1 cellular context compared by ENCODE assay signal in the genomic region with DNA sequence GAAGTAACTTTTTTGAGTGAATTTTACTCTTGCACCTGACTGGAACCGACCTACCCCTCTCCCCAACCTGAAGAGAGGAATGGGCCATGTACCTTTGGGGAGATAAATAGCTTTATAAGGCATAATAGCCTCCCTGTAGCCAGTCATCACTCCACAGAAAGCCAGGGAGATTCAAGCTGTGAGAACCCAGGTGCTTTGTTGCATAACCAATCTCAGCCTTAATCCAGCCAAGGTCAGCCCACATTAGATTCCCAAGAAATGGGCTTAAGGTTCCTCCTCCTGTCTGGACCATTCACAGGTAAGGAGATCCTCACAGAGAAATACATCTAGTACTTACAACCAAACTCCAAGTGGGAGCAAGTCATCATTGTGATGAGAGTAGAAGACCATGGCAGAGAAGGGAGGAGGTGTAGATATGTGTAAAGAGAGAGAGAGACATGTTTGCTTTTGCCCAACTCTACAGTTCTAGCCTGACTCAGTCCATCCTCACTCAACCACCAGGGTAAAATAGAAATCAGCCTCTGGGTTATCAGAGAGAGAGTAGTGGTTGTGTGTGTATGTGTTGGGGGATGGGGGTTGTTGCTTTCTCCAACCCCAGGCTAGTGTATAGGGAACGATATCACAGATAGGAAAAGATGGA.
TF ChIP-seq lines count a peak whose summit lies in the region.

No MANE protein-coding gene starts in this region.

TF ChIP-seq in HepG2, 621 proteins besides CTCF, POLR2A, EP300 and RAD21 (continued from another document):
- TF ChIP-seq, protein P1, sequence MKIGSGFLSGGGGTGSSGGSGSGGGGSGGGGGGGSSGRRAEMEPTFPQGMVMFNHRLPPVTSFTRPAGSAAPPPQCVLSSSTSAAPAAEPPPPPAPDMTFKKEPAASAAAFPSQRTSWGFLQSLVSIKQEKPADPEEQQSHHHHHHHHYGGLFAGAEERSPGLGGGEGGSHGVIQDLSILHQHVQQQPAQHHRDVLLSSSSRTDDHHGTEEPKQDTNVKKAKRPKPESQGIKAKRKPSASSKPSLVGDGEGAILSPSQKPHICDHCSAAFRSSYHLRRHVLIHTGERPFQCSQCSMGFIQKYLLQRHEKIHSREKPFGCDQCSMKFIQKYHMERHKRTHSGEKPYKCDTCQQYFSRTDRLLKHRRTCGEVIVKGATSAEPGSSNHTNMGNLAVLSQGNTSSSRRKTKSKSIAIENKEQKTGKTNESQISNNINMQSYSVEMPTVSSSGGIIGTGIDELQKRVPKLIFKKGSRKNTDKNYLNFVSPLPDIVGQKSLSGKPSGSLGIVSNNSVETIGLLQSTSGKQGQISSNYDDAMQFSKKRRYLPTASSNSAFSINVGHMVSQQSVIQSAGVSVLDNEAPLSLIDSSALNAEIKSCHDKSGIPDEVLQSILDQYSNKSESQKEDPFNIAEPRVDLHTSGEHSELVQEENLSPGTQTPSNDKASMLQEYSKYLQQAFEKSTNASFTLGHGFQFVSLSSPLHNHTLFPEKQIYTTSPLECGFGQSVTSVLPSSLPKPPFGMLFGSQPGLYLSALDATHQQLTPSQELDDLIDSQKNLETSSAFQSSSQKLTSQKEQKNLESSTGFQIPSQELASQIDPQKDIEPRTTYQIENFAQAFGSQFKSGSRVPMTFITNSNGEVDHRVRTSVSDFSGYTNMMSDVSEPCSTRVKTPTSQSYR (CRISPR knock-in tag; IDR thresholded peaks at IDR 0.05; ENCODE audit: borderline replicate concordance), result 0 out of 2 replicates have a peak, but pooled peaks have one; percentile 44
- TF ChIP-seq ISL2 (CRISPR knock-in tag; IDR thresholded peaks at IDR 0.05), result no peak
- TF ChIP-seq FOXA1 (IDR thresholded peaks at IDR 0.05), result no peak
- peak; percentile 61; the same call in 1 of the 2 replicates for TF ChIP-seq FOXA1 (CRISPR knock-in tag; IDR thresholded peaks at IDR 0.05)
- TF ChIP-seq ZNF235 (CRISPR knock-in tag; IDR thresholded peaks at IDR 0.05; ENCODE audit: borderline replicate concordance), result no peak
- TF ChIP-seq GLI4 (CRISPR knock-in tag; IDR thresholded peaks at IDR 0.05; ENCODE audit: borderline replicate concordance), result 0 out of 2 replicates have a peak, but pooled peaks have one; percentile 54
- TF ChIP-seq ZNF546 (CRISPR knock-in tag; conservative IDR thresholded peaks at IDR 0.05), result no peak
- TF ChIP-seq, protein P2, sequence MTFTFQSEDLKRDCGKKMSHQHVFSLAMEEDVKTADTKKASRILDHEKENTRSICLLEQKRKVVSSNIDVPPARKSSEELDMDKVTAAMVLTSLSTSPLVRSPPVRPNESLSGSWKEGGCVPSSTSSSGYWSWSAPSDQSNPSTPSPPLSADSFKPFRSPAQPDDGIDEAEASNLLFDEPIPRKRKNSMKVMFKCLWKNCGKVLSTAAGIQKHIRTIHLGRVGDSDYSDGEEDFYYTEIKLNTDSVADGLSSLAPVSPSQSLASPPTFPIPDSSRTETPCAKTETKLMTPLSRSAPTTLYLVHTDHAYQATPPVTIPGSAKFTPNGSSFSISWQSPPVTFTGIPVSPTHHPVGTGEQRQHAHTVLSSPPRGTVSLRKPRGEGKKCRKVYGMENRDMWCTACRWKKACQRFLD (CRISPR knock-in tag; IDR thresholded peaks at IDR 0.05; ENCODE audit: borderline replicate concordance), result no peak
